Comparison of ENCODE assay signal across 19 cellular contexts in the genomic region with DNA sequence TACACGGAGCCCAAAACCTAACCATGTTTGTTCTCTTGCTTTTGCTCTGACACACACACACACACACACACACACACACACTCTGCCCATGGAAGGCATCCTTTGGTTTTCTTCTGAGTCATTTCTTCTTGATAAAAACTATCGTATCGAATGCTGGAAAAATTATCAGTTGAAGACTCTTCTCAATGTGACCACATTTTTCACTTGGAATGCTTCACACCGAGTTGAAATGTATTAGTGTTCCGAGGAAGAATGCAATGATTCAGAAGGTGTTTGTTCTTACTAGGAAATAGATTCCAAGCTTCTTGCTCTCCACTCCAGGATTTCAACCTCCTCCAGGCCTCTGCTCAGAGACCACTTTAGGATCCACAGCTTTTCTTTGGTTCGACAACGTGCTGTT.
A peak's percentile ranks its signal among the peaks of the same experiment; 100 is the strongest.
DNase-seq lines count a peak whose midpoint lies in the region; ATAC-seq, FAIRE-seq and TF ChIP-seq lines count a peak whose summit lies in the region.
"Had no signal": no experiment of that assay in that cellular context is flagged by ENCODE, and none has a peak within 500 bp of the region (broad histone marks: within the 10 kb centered on the region; RNA-seq: fewer than 3 reads in every experiment).

No MANE protein-coding gene starts in this region.

- no peaks in the 10 kb centered on the region for H3K9me3 ChIP-seq in spleen
- H3K9me3 ChIP-seq: esophagus squamous epithelium, prostate gland had no signal

- peak; percentile 38 for DNase-seq in AG08396 (ENCODE audit: low spot score)
- DNase-seq in HTR-8/SVneo (ENCODE audit: insufficient read length, low spot score) = peak; percentile 30
- DNase-seq in chondrocyte (ENCODE audit: low spot score) = no peak
- DNase-seq in retina = no peak
- no peak for DNase-seq in NCI-H146 treated with DMSO at 0.1 percent for 48 hours (lab: John Stamatoyannopoulos, UW; ENCODE audit: unreplicated experiment)
- DNase-seq in spleen = no peak
- DNase-seq: activated CD8-positive, alpha-beta T cell treated with anti-CD3 and anti-CD28 coated beads for 36 hours; activated gamma-delta T cell; esophagus squamous epithelium; H7; immature natural killer cell; NCI-H1092; stimulated activated CD4-positive, alpha-beta T cell treated with anti-CD3 and anti-CD28 coated beads, Interleukin-4, amount 100 ng/mL, for 1 hour; stimulated activated naive CD4-positive, alpha-beta T cell had no signal

- intact Hi-C loops in spleen (cut with DNase I; ENCODE audit: low total_unique reads) = no loop called here

- TF ChIP-seq CTCF in chondrocyte (IDR thresholded peaks at IDR 0.05) (no peak), nephron (IDR thresholded peaks at IDR 0.05; ENCODE audit: unreplicated experiment in 3 of 3) (no peak), spleen (IDR thresholded peaks at IDR 0.05 in 8 of 11, conservative IDR thresholded peaks at IDR 0.05 in 3 of 11) (no peak)

- no peaks in the 10 kb centered on the region for H3K9me3 Mint-ChIP-seq in chondrocyte (ENCODE audit: low read depth)
- no peaks in the 10 kb centered on the region for H3K9me3 Mint-ChIP-seq in nephron
- H3K9me3 Mint-ChIP-seq: activated CD8-positive, alpha-beta T cell treated with anti-CD3 and anti-CD28 coated beads for 36 hours had no signal

- H3K4me1 ChIP-seq in spleen = peaks cover 0 to 7% (median 0%) of the 10 kb centered on the region in 6 donors
- H3K4me1 ChIP-seq: prostate gland had no signal

- no peaks in the 10 kb centered on the region for H3K27me3 ChIP-seq in spleen (replicated peaks in 1 of 7)
- H3K27me3 ChIP-seq: esophagus squamous epithelium had no signal

- no peaks in the 10 kb centered on the region for H3K36me3 ChIP-seq in spleen
- H3K36me3 ChIP-seq: esophagus squamous epithelium, prostate gland had no signal

- H3K27me3 Mint-ChIP-seq in chondrocyte (ENCODE audit: low read depth) (no peaks in the 10 kb centered on the region), nephron (ENCODE audit: low read depth) (peaks cover 5% of the 10 kb centered on the region)
- H3K27me3 Mint-ChIP-seq: activated CD8-positive, alpha-beta T cell treated with anti-CD3 and anti-CD28 coated beads for 36 hours had no signal

- H3K27ac Mint-ChIP-seq in chondrocyte (ENCODE audit: unreplicated experiment) (peak overlapping the region; percentile 83), nephron (peak overlapping the region; percentile 56 to 75 (median 60))
- H3K27ac Mint-ChIP-seq: activated CD8-positive, alpha-beta T cell treated with anti-CD3 and anti-CD28 coated beads for 36 hours; immature natural killer cell had no signal

- H3K36me3 Mint-ChIP-seq in chondrocyte (ENCODE audit: low read depth) (peaks cover 31% of the 10 kb centered on the region), nephron (ENCODE audit: low read depth) (peaks cover 34% of the 10 kb centered on the region)
- H3K36me3 Mint-ChIP-seq: immature natural killer cell had no signal

- H3K4me3 Mint-ChIP-seq in chondrocyte (ENCODE audit: unreplicated experiment) (no peak overlapping the region), nephron (no peak overlapping the region)
- H3K4me3 Mint-ChIP-seq: activated CD8-positive, alpha-beta T cell treated with anti-CD3 and anti-CD28 coated beads for 36 hours; immature natural killer cell had no signal

- no peak for ATAC-seq in HG02884 (IDR thresholded peaks at IDR 0.05; ENCODE audit: unreplicated experiment)
- ATAC-seq: activated CD8-positive, alpha-beta T cell treated with anti-CD3 and anti-CD28 coated beads for 36 hours had no signal

- H3K4me1 Mint-ChIP-seq in chondrocyte (ENCODE audit: low read depth) (peaks cover 45% of the 10 kb centered on the region), nephron (peaks cover 24% of the 10 kb centered on the region)
- H3K4me1 Mint-ChIP-seq: immature natural killer cell had no signal

- no peak for FAIRE-seq in HTR-8/SVneo (lab: Jason Lieb, UNC)
- FAIRE-seq: colon had no signal

- H3K4me3 ChIP-seq in spleen = no peak overlapping the region
- H3K4me3 ChIP-seq: esophagus squamous epithelium, prostate gland had no signal

- 86 to 93% (median 90%) methylated on average over 7 of the region's 7 CpGs for WGBS in spleen, 5 donors

- no peak for TF ChIP-seq POLR2A in spleen (IDR thresholded peaks at IDR 0.05)

- no peak overlapping the region for H3K27ac ChIP-seq in spleen
- H3K27ac ChIP-seq: C4-2B, esophagus squamous epithelium, prostate gland had no signal

Comparison
In these comparisons a context has a peak if more than half of its experiments do, and no peak if none do; other contexts are left out.
1. DNase-seq: peak in AG08396 (single experiment) and HTR-8/SVneo (single experiment); none in chondrocyte (single experiment), retina (single experiment), NCI-H146 treated with DMSO at 0.1 percent for 48 hours (single experiment) and spleen (single experiment).